Comparison of ENCODE assay signal across 8 cellular contexts in genomic region chr19:45179063-45179847, GRCh38. TPM values are rescaled to one million over a fixed set of nuclear protein-coding genes. Genes with fewer than 3 reads are reported as not detected.
DNase-seq lines count a peak whose midpoint lies in the region; ATAC-seq, FAIRE-seq and TF ChIP-seq lines count a peak whose summit lies in the region.

No MANE protein-coding gene starts in this region.

- H3K4me3 ChIP-seq in OCI-LY7 (ENCODE audit: low read depth, low read length, poor library complexity, severe bottlenecking) (peak overlapping the region; percentile 88), iPS-20b (ENCODE audit: low read length) (peak overlapping the region; percentile 86)

- CTCF ChIA-PET in OCI-LY7 (lab: Charles Lee; ENCODE audit: unreplicated experiment), result interaction anchor here (0.6 kb wide), 2 partner anchors 44 to 83 kb away, joined by 3 read pairs; no protein-coding TSS in a partner anchor

- intact Hi-C loops in OCI-LY7 (cut with micrococcal nuclease; ENCODE audit: unreplicated experiment), result loop anchor here (5.0 kb wide), 1 partner anchor 87 kb away; the partner anchor contains the start of gene PPP1R37

- H3K36me3 ChIP-seq in OCI-LY7 (ENCODE audit: insufficient read depth, low read length) (0 out of 2 replicates have a peak, but pooled peaks cover 8% of the 10 kb centered on the region), iPS-20b (ENCODE audit: insufficient read depth, low read depth, low read length) (no peaks in the 10 kb centered on the region)

- H3K9me2 ChIP-seq in OCI-LY7 (ENCODE audit: insufficient read depth, low read length), result no peaks in the 10 kb centered on the region

- H3K4me2 ChIP-seq in OCI-LY7 (ENCODE audit: low read length), result peak overlapping the region; percentile 72

- POLR2A ChIA-PET in OCI-LY7 (lab: Charles Lee), result interaction anchor here (0.5 to 2.4 kb wide), 5 partner anchors 42 to 289 kb away, joined by 3 to 15 read pairs (median 3); no protein-coding TSS in a partner anchor

- H3K9ac ChIP-seq in iPS-20b (ENCODE audit: low read depth, low read length), result peak overlapping the region; percentile 59; the same call in 1 of the 2 replicates

- ATAC-seq in HG03565 (IDR thresholded peaks at IDR 0.05; ENCODE audit: unreplicated experiment), result no peak
- ATAC-seq in HG03520 (IDR thresholded peaks at IDR 0.05; ENCODE audit: unreplicated experiment), result no peak

- FAIRE-seq in GM19239 (lab: Jason Lieb, UNC), result no peak

- H3K79me2 ChIP-seq in OCI-LY7 (ENCODE audit: insufficient read depth, low read depth, low read length), result peaks cover 32% of the 10 kb centered on the region

- BruUV-seq in OCI-LY7 (replicated peaks; lab: Mats Ljungman, UMichigan), result no TSS peak

- no peaks in the 10 kb centered on the region for H4K20me1 ChIP-seq in OCI-LY7 (ENCODE audit: insufficient read depth, low read length)

- H3K27ac ChIP-seq in OCI-LY7 (ENCODE audit: low read depth, low read length, poor library complexity, severe bottlenecking), result peak overlapping the region; percentile 48
- peak overlapping the region; percentile 26 for H3K27ac ChIP-seq in angular gyrus (ENCODE audit: low read depth, low read length)
- H3K27ac ChIP-seq in iPS-20b (ENCODE audit: low read length), result no peak overlapping the region

- DNase-seq in GM13977 (ENCODE audit: low spot score) (peak; percentile 45), OCI-LY7 (ENCODE audit: low spot score) (no peak), GM19239 (ENCODE audit: insufficient read length, low spot score) (no peak)
- peak; percentile 42 for DNase-seq in stimulated activated CD4-positive, alpha-beta T cell treated with anti-CD3 and anti-CD28 coated beads, Interleukin-1b, Interleukin-23, amount 100 ng/mL, for 48 hours

- H3K9me3 ChIP-seq in OCI-LY7 (ENCODE audit: low read length), result no peaks in the 10 kb centered on the region
- H3K9me3 ChIP-seq in iPS-20b (ENCODE audit: insufficient read depth, low read depth, low read length), result no peaks in the 10 kb centered on the region

- peak overlapping the region; percentile 72 for H2AFZ ChIP-seq in OCI-LY7 (ENCODE audit: low read length)

- peaks cover 25% of the 10 kb centered on the region for H3K4me1 ChIP-seq in OCI-LY7 (ENCODE audit: insufficient read depth, low read length, poor library complexity, severe bottlenecking)
- H3K4me1 ChIP-seq in iPS-20b (ENCODE audit: insufficient read depth, low read length), result no peaks in the 10 kb centered on the region

- in situ Hi-C loops in GM13977 (cut with MboI; ENCODE audit: low pct_unique_long_range_greater_than_20kb, low sequenced_read_pairs, unreplicated experiment), result no loop called here

- TF ChIP-seq CTCF in GM13977 (IDR thresholded peaks at IDR 0.05; ENCODE audit: extremely low read depth, insufficient read depth, missing control alignments) (no peak), OCI-LY7 (conservative IDR thresholded peaks at IDR 0.05; ENCODE audit: low read length) (no peak)

- H3K27me3 ChIP-seq in iPS-20b (ENCODE audit: insufficient read depth, low read length), result peaks cover 8% of the 10 kb centered on the region; the same call in 1 of the 2 replicates

RNA-seq across cellular contexts. Expression of gene BLOC1S3, which starts 0.7 kb away (rescaled TPM):
- total RNA-seq in OCI-LY7 (2014; rRNA removed; shearing (Covaris generic)), result 8.1 and 9.7 TPM in 2 replicates
- total RNA-seq in OCI-LY7 (2022), result 13.8 and 15.4 TPM in 2 replicates

RNA-seq across cellular contexts. Expression of gene TRAPPC6A, which starts 1.2 kb away (rescaled TPM):
- total RNA-seq in OCI-LY7 (2014; rRNA removed; shearing (Covaris generic)), result 50.5 and 55.6 TPM in 2 replicates
- total RNA-seq in OCI-LY7 (2022), result 70.9 and 81.9 TPM in 2 replicates

RNA-seq across cellular contexts. Expression of gene NKPD1, which starts 18.5 kb away (rescaled TPM):
- 0.50 and 1.0 TPM in 2 replicates for total RNA-seq in OCI-LY7 (2014; rRNA removed; shearing (Covaris generic))
- 1.00 and 1.0 TPM in 2 replicates for total RNA-seq in OCI-LY7 (2022)

Comparison
In these comparisons a context has a peak if more than half of its experiments do, and no peak if none do; other contexts are left out.
1. DNase-seq: peak in GM13977 (single experiment) and stimulated activated CD4-positive, alpha-beta T cell treated with anti-CD3 and anti-CD28 coated beads, Interleukin-1b, Interleukin-23, amount 100 ng/mL, for 48 hours (single experiment); none in OCI-LY7 (single experiment) and GM19239 (single experiment).